Comparison of ENCODE assay signal across 8 cellular contexts in genomic region chr10:73895381-73895780, GRCh38. TPM values are rescaled to one million over a fixed set of nuclear protein-coding genes. Genes with fewer than 3 reads are reported as not detected.
DNase-seq lines count a peak whose midpoint lies in the region; ATAC-seq, FAIRE-seq and TF ChIP-seq lines count a peak whose summit lies in the region.
"Not testable (repeated sequence)": the region's sequence is repeated elsewhere in the genome, so short reads cannot be mapped to it uniquely, and the experiment has no call there.
"Had no signal": no experiment of that assay in that cellular context is flagged by ENCODE, and none has a peak within 500 bp of the region (broad histone marks: within the 10 kb centered on the region; RNA-seq: fewer than 3 reads in every experiment).

No MANE protein-coding gene starts in this region.

- not testable (repeated sequence) for H3K36me3 ChIP-seq in PC-9 (ENCODE audit: low read depth); astrocyte (ENCODE audit: insufficient read depth, low read length); mesenchymal stem cell (ENCODE audit: control insufficient read depth in 1 of 2, insufficient read depth in 2 of 2, low read depth in 1 of 2, low read length in 2 of 2); trophoblast cell (ENCODE audit: control insufficient read depth in 1 of 2, insufficient read depth in 2 of 2, low read length in 2 of 2)

- DNase-seq in Calu3; PC-9; astrocyte (ENCODE audit: low read depth); mesenchymal stem cell; stimulated activated effector memory CD8-positive, alpha-beta T cell treated with anti-CD3 and anti-CD28 coated beads, Interleukin-12 subunit alpha, Interleukin-12 subunit beta, amount 100 ng/mL, for 72 hours (ENCODE audit: low spot score in 2 of 2): not testable (repeated sequence)
- peak; percentile 67 to 73 for DNase-seq in trophoblast cell

- peaks cover 18% of the 10 kb centered on the region for H3K36me3 Mint-ChIP-seq in Calu3 (ENCODE audit: insufficient read depth, unreplicated experiment)
- H3K36me3 Mint-ChIP-seq in astrocyte (ENCODE audit: low read depth, unreplicated experiment); dendritic cell treated with granulocyte-macrophage colony-stimulating factor and Interleukin-4, amounts not matched to agents 40 ng/mL and 50 ng/mL, for 4 days (ENCODE audit: low read depth); stimulated activated effector memory CD8-positive, alpha-beta T cell treated with anti-CD3 and anti-CD28 coated beads, Interleukin-12 subunit alpha, Interleukin-12 subunit beta, amount 100 ng/mL, for 72 hours: not testable (repeated sequence)

- not testable (repeated sequence) for FAIRE-seq in astrocyte (lab: Jason Lieb, UNC)

- peaks cover 72% of the 10 kb centered on the region for H3F3A ChIP-seq in PC-9 (ENCODE audit: insufficient read depth, low read depth)

- peak overlapping the region in 1 of 2 experiments; percentile 28 for H3K18ac ChIP-seq in mesenchymal stem cell (ENCODE audit: low read depth in 1 of 2, low read length in 2 of 2)
- not testable (repeated sequence) for H3K18ac ChIP-seq in trophoblast cell (ENCODE audit: low read length)

- H3K27me3 ChIP-seq in PC-9 (ENCODE audit: insufficient read depth, low read depth); astrocyte (ENCODE audit: insufficient read depth, low read length); mesenchymal stem cell (ENCODE audit: control insufficient read depth in 1 of 2, insufficient read depth in 1 of 2, low read length in 2 of 2); trophoblast cell (ENCODE audit: insufficient read depth, low read length): not testable (repeated sequence)

- H4K8ac ChIP-seq in mesenchymal stem cell (ENCODE audit: low read length); trophoblast cell (ENCODE audit: low read depth, low read length): not testable (repeated sequence)

- peak overlapping the region; percentile 23 for H3K27ac Mint-ChIP-seq in Calu3 (ENCODE audit: unreplicated experiment)
- H3K27ac Mint-ChIP-seq in astrocyte (ENCODE audit: unreplicated experiment) = peak overlapping the region; percentile 6
- H3K27ac Mint-ChIP-seq in dendritic cell treated with granulocyte-macrophage colony-stimulating factor and Interleukin-4, amounts not matched to agents 40 ng/mL and 50 ng/mL, for 4 days = peak overlapping the region; percentile 45
- H3K27ac Mint-ChIP-seq in stimulated activated effector memory CD8-positive, alpha-beta T cell treated with anti-CD3 and anti-CD28 coated beads, Interleukin-12 subunit alpha, Interleukin-12 subunit beta, amount 100 ng/mL, for 72 hours = peak overlapping the region; percentile 34

- not testable (repeated sequence) for H2BK15ac ChIP-seq in mesenchymal stem cell (ENCODE audit: low read depth, poor library complexity, severe bottlenecking)

- not testable (repeated sequence) for H3K9ac ChIP-seq in astrocyte (ENCODE audit: low read length); mesenchymal stem cell (ENCODE audit: low read length); trophoblast cell (ENCODE audit: low read length)

- H3K4me1 ChIP-seq in PC-9 (replicated peaks; ENCODE audit: insufficient read depth) (peaks cover 100% of the 10 kb centered on the region), astrocyte (ENCODE audit: insufficient read depth, low read length) (peaks cover 46% of the 10 kb centered on the region), mesenchymal stem cell (ENCODE audit: control insufficient read depth, insufficient read depth, low read depth, low read length) (peaks cover 22% of the 10 kb centered on the region), trophoblast cell (ENCODE audit: control insufficient read depth in 1 of 2, insufficient read depth in 2 of 2, low read length in 2 of 2) (peaks cover 16 to 23% of the 10 kb centered on the region in 2 experiments)

- H2BK120ac ChIP-seq in mesenchymal stem cell (ENCODE audit: low read depth, low read length); trophoblast cell (ENCODE audit: insufficient read depth, low read length, poor library complexity): not testable (repeated sequence)

- intact Hi-C loops in Calu3 (cut with micrococcal nuclease; ENCODE audit: unreplicated experiment); PC-9 (cut with micrococcal nuclease; ENCODE audit: unreplicated experiment); dendritic cell treated with granulocyte-macrophage colony-stimulating factor and Interleukin-4, amounts not matched to agents 40 ng/mL and 50 ng/mL, for 4 days (cut with micrococcal nuclease): not testable (repeated sequence)

- H4K91ac ChIP-seq in mesenchymal stem cell (ENCODE audit: low read length) = peak overlapping the region; percentile 30
- H4K91ac ChIP-seq in trophoblast cell (ENCODE audit: low read depth, low read length) = not testable (repeated sequence)

- ATAC-seq in stimulated activated effector memory CD8-positive, alpha-beta T cell treated with anti-CD3 and anti-CD28 coated beads, Interleukin-12 subunit alpha, Interleukin-12 subunit beta, amount 100 ng/mL, for 72 hours = not testable (repeated sequence)

- POLR2A ChIA-PET in PC-9 (lab: Charles Lee; ENCODE audit: unreplicated experiment) = interaction anchor here (0.7 kb wide), 1 partner anchor 176 kb away, joined by 3 read pairs; no protein-coding TSS in a partner anchor

- not testable (repeated sequence) for H4K12ac ChIP-seq in trophoblast cell (ENCODE audit: low read depth, low read length)

- H3K4me1 Mint-ChIP-seq in Calu3 (ENCODE audit: low read depth, unreplicated experiment) (peaks cover 64% of the 10 kb centered on the region), astrocyte (ENCODE audit: low read depth, unreplicated experiment) (peaks cover 41% of the 10 kb centered on the region)
- peaks cover 69% of the 10 kb centered on the region for H3K4me1 Mint-ChIP-seq in dendritic cell treated with granulocyte-macrophage colony-stimulating factor and Interleukin-4, amounts not matched to agents 40 ng/mL and 50 ng/mL, for 4 days (ENCODE audit: low read depth)
- peaks cover 26% of the 10 kb centered on the region for H3K4me1 Mint-ChIP-seq in stimulated activated effector memory CD8-positive, alpha-beta T cell treated with anti-CD3 and anti-CD28 coated beads, Interleukin-12 subunit alpha, Interleukin-12 subunit beta, amount 100 ng/mL, for 72 hours

- BruUV-seq in Calu3 (replicated peaks; lab: Mats Ljungman, UMichigan); PC-9 (replicated peaks; lab: Mats Ljungman, UMichigan): not testable (repeated sequence)

- not testable (repeated sequence) for H3K79me2 ChIP-seq in PC-9 (ENCODE audit: low read depth); astrocyte (ENCODE audit: insufficient read depth, low read length); trophoblast cell (ENCODE audit: control insufficient read depth, insufficient read depth, low read length, poor library complexity)

- 100% methylated on average over 7 of the region's 9 CpGs for WGBS in mesenchymal stem cell
- WGBS in trophoblast cell (ENCODE audit: extremely low coverage, insufficient coverage, insufficient read length) = no CpG with 5 or more reads among the region's 9 CpGs

- H3K14ac ChIP-seq in mesenchymal stem cell (ENCODE audit: low read length in 2 of 2); trophoblast cell (ENCODE audit: low read length): not testable (repeated sequence)

- H3K23ac ChIP-seq in mesenchymal stem cell (ENCODE audit: low read length in 2 of 2); trophoblast cell (ENCODE audit: low read length): not testable (repeated sequence)

- not testable (repeated sequence) for H3K4me3 Mint-ChIP-seq in Calu3 (ENCODE audit: low read depth, unreplicated experiment); astrocyte (ENCODE audit: unreplicated experiment); dendritic cell treated with granulocyte-macrophage colony-stimulating factor and Interleukin-4, amounts not matched to agents 40 ng/mL and 50 ng/mL, for 4 days; stimulated activated effector memory CD8-positive, alpha-beta T cell treated with anti-CD3 and anti-CD28 coated beads, Interleukin-12 subunit alpha, Interleukin-12 subunit beta, amount 100 ng/mL, for 72 hours

- not testable (repeated sequence) for H3K4me3 ChIP-seq in PC-9; astrocyte (ENCODE audit: insufficient read depth, low read depth, low read length); mesenchymal stem cell (ENCODE audit: insufficient read depth in 1 of 2, low read depth in 1 of 2, low read length in 2 of 2); trophoblast cell (ENCODE audit: low read depth, low read length)

- not testable (repeated sequence) for H3K27me3 Mint-ChIP-seq in Calu3 (ENCODE audit: unreplicated experiment); astrocyte (ENCODE audit: low read depth, unreplicated experiment); dendritic cell treated with granulocyte-macrophage colony-stimulating factor and Interleukin-4, amounts not matched to agents 40 ng/mL and 50 ng/mL, for 4 days

- not testable (repeated sequence) for H3K9me2 ChIP-seq in PC-9 (ENCODE audit: insufficient read depth)

- peak overlapping the region; percentile 5 for H2AK5ac ChIP-seq in mesenchymal stem cell (ENCODE audit: low read length, severe bottlenecking)
- not testable (repeated sequence) for H2AK5ac ChIP-seq in trophoblast cell (ENCODE audit: low read length)

- H3K9me3 Mint-ChIP-seq in Calu3 (ENCODE audit: low read depth, unreplicated experiment); astrocyte (ENCODE audit: unreplicated experiment); dendritic cell treated with granulocyte-macrophage colony-stimulating factor and Interleukin-4, amounts not matched to agents 40 ng/mL and 50 ng/mL, for 4 days; stimulated activated effector memory CD8-positive, alpha-beta T cell treated with anti-CD3 and anti-CD28 coated beads, Interleukin-12 subunit alpha, Interleukin-12 subunit beta, amount 100 ng/mL, for 72 hours: not testable (repeated sequence)

- not testable (repeated sequence) for H3K79me1 ChIP-seq in mesenchymal stem cell (replicated peaks; ENCODE audit: low read length, poor library complexity, severe bottlenecking)
- H3K79me1 ChIP-seq in trophoblast cell (ENCODE audit: low read length) = peaks cover 13% of the 10 kb centered on the region

- TF ChIP-seq CTCF in Calu3 (IDR thresholded peaks at IDR 0.05; ENCODE audit: unreplicated experiment); PC-9 (conservative IDR thresholded peaks at IDR 0.05); astrocyte (IDR thresholded peaks at IDR 0.05; ENCODE audit: insufficient read depth, low read depth, low read length): not testable (repeated sequence)

- CTCF ChIA-PET in Calu3 (lab: Charles Lee) = not testable (repeated sequence)
- CTCF ChIA-PET in PC-9 (lab: Charles Lee) = interaction anchor here (0.6 to 0.7 kb wide), 2 partner anchors 12 to 61 kb away, joined by 5 to 7 read pairs; no protein-coding TSS in a partner anchor

- H2AFZ ChIP-seq in PC-9; astrocyte (ENCODE audit: low read depth, low read length); mesenchymal stem cell (ENCODE audit: low read depth, low read length); trophoblast cell (ENCODE audit: insufficient read depth, low read length, poor library complexity): not testable (repeated sequence)

- H2BK12ac ChIP-seq in mesenchymal stem cell (ENCODE audit: low read length in 2 of 2) = peak overlapping the region in 1 of 2 experiments; percentile 96
- not testable (repeated sequence) for H2BK12ac ChIP-seq in trophoblast cell (ENCODE audit: low read length)

- not testable (repeated sequence) for H2BK5ac ChIP-seq in mesenchymal stem cell (ENCODE audit: low read depth, low read length, poor library complexity, severe bottlenecking); trophoblast cell (ENCODE audit: low read depth, low read length, poor library complexity)

- H3K9me3 ChIP-seq in PC-9 (ENCODE audit: insufficient read depth, low read depth); astrocyte (ENCODE audit: insufficient read depth, low read depth, low read length); mesenchymal stem cell (ENCODE audit: control insufficient read depth, low read length); trophoblast cell (ENCODE audit: insufficient read depth, low read depth, low read length): not testable (repeated sequence)

- H4K20me1 ChIP-seq in PC-9 (ENCODE audit: insufficient read depth); astrocyte (ENCODE audit: insufficient read depth, low read length): not testable (repeated sequence)

- H3K4ac ChIP-seq in mesenchymal stem cell (ENCODE audit: low read depth in 1 of 2, low read length in 2 of 2); trophoblast cell (ENCODE audit: low read depth, low read length): not testable (repeated sequence)

- H3K4me2 ChIP-seq in PC-9; astrocyte (ENCODE audit: low read length); mesenchymal stem cell (ENCODE audit: low read length, poor library complexity, severe bottlenecking); trophoblast cell (ENCODE audit: low read length): not testable (repeated sequence)

- H3K27ac ChIP-seq in PC-9 = peak overlapping the region; percentile 97
- not testable (repeated sequence) for H3K27ac ChIP-seq in astrocyte (ENCODE audit: low read depth, low read length); mesenchymal stem cell (ENCODE audit: low read length, poor library complexity, severe bottlenecking); trophoblast cell (ENCODE audit: low read depth, low read length)

RNA-seq across cellular contexts. Expression of gene PLAU, which starts 15.6 kb away (rescaled TPM):
- total RNA-seq in Calu3 (2022) = 655 and 706 TPM in 2 replicates
- 90.3 and 94.9 TPM in 2 replicates for total RNA-seq in PC-9 (2021)
- total RNA-seq in astrocyte = 81.2 and 90.2 TPM in 2 replicates
- polyA plus RNA-seq in mesenchymal stem cell (2013, experiment 1 of 2) = 1,126 TPM
- 1,146 TPM for polyA plus RNA-seq in mesenchymal stem cell (2013, experiment 2 of 2)
- 5.6 and 6.2 TPM in 2 replicates for polyA plus RNA-seq in trophoblast cell (2013)
- polyA plus RNA-seq: CD4-positive, alpha-beta memory T cell had no signal

RNA-seq across cellular contexts. Expression of gene CAMK2G, which starts 21.0 kb away (rescaled TPM):
- 58.1 and 58.9 TPM in 2 replicates for total RNA-seq in Calu3 (2022)
- total RNA-seq in PC-9 (2021) = 125 and 147 TPM in 2 replicates
- 16.6 and 19.8 TPM in 2 replicates for total RNA-seq in astrocyte
- 17.2 TPM for polyA plus RNA-seq in mesenchymal stem cell (2013, experiment 1 of 2)
- 16.4 TPM for polyA plus RNA-seq in mesenchymal stem cell (2013, experiment 2 of 2)
- 21.4 and 23.0 TPM in 2 replicates for polyA plus RNA-seq in trophoblast cell (2013)
